ENCODE assay signal across 9 cellular contexts in genomic region chr6:105900120-105900937, GRCh38.
A peak's percentile ranks its signal among the peaks of the same experiment; 100 is the strongest.
DNase-seq lines count a peak whose midpoint lies in the region; ATAC-seq and TF ChIP-seq lines count a peak whose summit lies in the region.
"Had no signal": no experiment of that assay in that cellular context is flagged by ENCODE, and none has a peak within 500 bp of the region (broad histone marks: within the 10 kb centered on the region; RNA-seq: fewer than 3 reads in every experiment).

No MANE protein-coding gene starts in this region.

- intact Hi-C loops in CD14-positive monocyte (cut with micrococcal nuclease) = no loop called here

- H3K9me3 Mint-ChIP-seq in CD14-positive monocyte = peaks cover 0 to 2% (median 0%) of the 10 kb centered on the region in 7 donors

- DNase-seq in CD14-positive monocyte (ENCODE audit: low spot score) (no peak), M059J (ENCODE audit: low read depth) (peak; percentile 65), amniotic epithelial cell (ENCODE audit: low read depth) (peak; percentile 2), medulla oblongata (ENCODE audit: extremely low spot score) (peak; percentile 29), DMS114 treated with DMSO at 0.1 percent for 48 hours (lab: John Stamatoyannopoulos, UW; ENCODE audit: unreplicated experiment) (no peak)

- ATAC-seq in HG03196 (IDR thresholded peaks at IDR 0.05; ENCODE audit: unreplicated experiment) (no peak), GM18511 (IDR thresholded peaks at IDR 0.05; ENCODE audit: unreplicated experiment) (no peak), HG03460 (IDR thresholded peaks at IDR 0.05; ENCODE audit: unreplicated experiment) (no peak)

- H3K4me3 Mint-ChIP-seq in CD14-positive monocyte = peak overlapping the region; percentile 74 to 90
- H3K4me3 Mint-ChIP-seq: neural crest cell had no signal

- TF ChIP-seq CTCF in CD14-positive monocyte (IDR thresholded peaks at IDR 0.05) = no peak

- H3K27ac Mint-ChIP-seq in CD14-positive monocyte = peak overlapping the region; percentile 78 to 94 (median 91)

- peaks cover 0 to 3% of the 10 kb centered on the region in 2 donors for H3K36me3 Mint-ChIP-seq in CD14-positive monocyte

- H3K4me1 Mint-ChIP-seq in CD14-positive monocyte = peaks cover 14% of the 10 kb centered on the region

- peaks cover 0 to 2% (median 0%) of the 10 kb centered on the region in 3 donors for H3K27me3 Mint-ChIP-seq in CD14-positive monocyte (ENCODE audit: low read depth in 3 of 3)

Comparison
In these comparisons a context has a peak if more than half of its experiments do, and no peak if none do; other contexts are left out.
1. DNase-seq: peak in M059J (single experiment), amniotic epithelial cell (single experiment) and medulla oblongata (single experiment); none in CD14-positive monocyte (single experiment) and DMS114 treated with DMSO at 0.1 percent for 48 hours (single experiment).